Comparison of ENCODE assay signal across 16 cellular contexts in genomic region chr3:110686691-110687090, GRCh38.
"Had no signal": no experiment of that assay in that cellular context is flagged by ENCODE, and none has a peak within 500 bp of the region (broad histone marks: within the 10 kb centered on the region; RNA-seq: fewer than 3 reads in every experiment).

No MANE protein-coding gene starts in this region.

- H3K27ac Mint-ChIP-seq: activated CD4-positive, alpha-beta T cell treated with anti-CD3 and anti-CD28 coated beads for 36 hours; activated CD8-positive, alpha-beta T cell treated with anti-CD3 and anti-CD28 coated beads for 36 hours; activated naive CD8-positive, alpha-beta T cell treated with anti-CD3 and anti-CD28 coated beads, Interleukin-2, amount 50 U/mL, for 24 hours had no signal

- H3K9me3 ChIP-seq: colonic mucosa, sigmoid colon, testis had no signal

- H3K27ac ChIP-seq: cardiac muscle cell, colonic mucosa, sigmoid colon, testis had no signal

- H3K9me3 Mint-ChIP-seq: activated CD8-positive, alpha-beta T cell treated with anti-CD3 and anti-CD28 coated beads for 36 hours; activated naive CD8-positive, alpha-beta T cell treated with anti-CD3 and anti-CD28 coated beads, Interleukin-2, amount 50 U/mL, for 24 hours had no signal

- H3K4me3 ChIP-seq: cardiac muscle cell, colonic mucosa, sigmoid colon, testis had no signal

- H3K27me3 ChIP-seq: cardiac muscle cell, colonic mucosa, sigmoid colon, testis had no signal

- H3K4me3 Mint-ChIP-seq: activated CD4-positive, alpha-beta T cell treated with anti-CD3 and anti-CD28 coated beads for 36 hours; activated CD8-positive, alpha-beta T cell treated with anti-CD3 and anti-CD28 coated beads for 36 hours; activated naive CD8-positive, alpha-beta T cell treated with anti-CD3 and anti-CD28 coated beads, Interleukin-2, amount 50 U/mL, for 24 hours had no signal

- H3K36me3 ChIP-seq: cardiac muscle cell, colonic mucosa, sigmoid colon had no signal

- DNase-seq: activated CD4-positive, alpha-beta T cell treated with anti-CD3 and anti-CD28 coated beads for 36 hours; activated CD8-positive, alpha-beta memory T cell treated with anti-CD3 and anti-CD28 coated beads, Interleukin-2, amount 50 U/mL, for 48 hours; activated CD8-positive, alpha-beta T cell treated with anti-CD3 and anti-CD28 coated beads for 36 hours; activated naive CD4-positive, alpha-beta T cell; activated naive CD8-positive, alpha-beta T cell treated with anti-CD3 and anti-CD28 coated beads, Interleukin-2, amount 50 U/mL, for 24 hours; colonic mucosa; effector CD4-positive, alpha-beta T cell; glutamatergic neuron; kidney glomerular epithelial cell; sigmoid colon; stimulated activated CD4-positive, alpha-beta T cell treated with anti-CD3 and anti-CD28 coated beads, Interleukin-12 subunit alpha, Interleukin-12 subunit beta, amount 100 ng/mL, for 4 hours; stimulated activated CD4-positive, alpha-beta T cell treated with anti-CD3 and anti-CD28 coated beads, Interleukin-2, amount 100 ng/mL, for 48 hours; stimulated activated CD8-positive, alpha-beta memory T cell treated with anti-CD3 and anti-CD28 coated beads, Interleukin-4, amount 100 ng/mL, for 48 hours; stimulated activated naive CD8-positive, alpha-beta T cell treated with anti-CD3 and anti-CD28 coated beads, Interleukin-15, Interleukin-2, amounts not matched to agents 100 U/mL and 50 U/mL, for 24 hours; testis had no signal

- ATAC-seq: activated CD4-positive, alpha-beta T cell treated with anti-CD3 and anti-CD28 coated beads for 36 hours; activated CD8-positive, alpha-beta T cell treated with anti-CD3 and anti-CD28 coated beads for 36 hours; activated naive CD8-positive, alpha-beta T cell treated with anti-CD3 and anti-CD28 coated beads, Interleukin-2, amount 50 U/mL, for 24 hours; stimulated activated naive CD8-positive, alpha-beta T cell treated with anti-CD3 and anti-CD28 coated beads, Interleukin-15, Interleukin-2, amounts not matched to agents 100 U/mL and 50 U/mL, for 24 hours had no signal

- H3K4me1 Mint-ChIP-seq: activated CD4-positive, alpha-beta T cell treated with anti-CD3 and anti-CD28 coated beads for 36 hours; activated naive CD8-positive, alpha-beta T cell treated with anti-CD3 and anti-CD28 coated beads, Interleukin-2, amount 50 U/mL, for 24 hours had no signal

- H3K4me1 ChIP-seq: colonic mucosa, sigmoid colon, testis had no signal
